Comparison of ENCODE assay signal across 11 cellular contexts in the genomic region with DNA sequence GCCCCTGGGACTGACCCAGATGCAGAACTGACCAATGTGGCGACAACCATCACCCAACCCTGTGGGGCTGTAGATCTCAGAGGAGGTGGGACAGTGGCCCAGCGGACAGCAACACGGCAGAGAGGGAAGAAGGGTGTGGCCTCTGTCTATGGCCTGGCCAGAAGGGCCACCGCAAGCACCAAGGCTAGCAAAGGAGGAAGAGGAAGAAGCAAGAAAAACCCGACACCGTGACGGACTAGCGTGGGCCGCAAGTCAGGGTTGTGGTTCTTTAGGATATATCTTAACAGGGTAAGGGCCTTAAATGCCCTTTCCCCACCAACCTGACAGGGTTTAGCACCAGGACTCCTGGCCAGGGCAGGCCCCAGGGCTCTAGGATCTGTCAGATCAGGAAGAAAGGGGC.
DNase-seq lines count a peak whose midpoint lies in the region; ATAC-seq, FAIRE-seq and TF ChIP-seq lines count a peak whose summit lies in the region.
"Had no signal": no experiment of that assay in that cellular context is flagged by ENCODE, and none has a peak within 500 bp of the region (broad histone marks: within the 10 kb centered on the region; RNA-seq: fewer than 3 reads in every experiment).

No MANE protein-coding gene starts in this region.

- H3K36me3 Mint-ChIP-seq in astrocyte (ENCODE audit: low read depth, unreplicated experiment): no peaks in the 10 kb centered on the region
- no peaks in the 10 kb centered on the region for H3K36me3 Mint-ChIP-seq in natural killer cell
- H3K36me3 Mint-ChIP-seq in CD4-positive, alpha-beta memory T cell: peaks cover 6 to 13% of the 10 kb centered on the region in 2 donors

- H3K4me1 ChIP-seq in astrocyte (ENCODE audit: insufficient read depth, low read length) (peaks cover 39% of the 10 kb centered on the region), testis (peaks cover 71% of the 10 kb centered on the region)
- H3K4me1 ChIP-seq in CD4-positive, alpha-beta memory T cell (ENCODE audit: insufficient read depth, low read length): peaks cover 5% of the 10 kb centered on the region

- H3K27me3 ChIP-seq in astrocyte (ENCODE audit: insufficient read depth, low read length) (peaks cover 21% of the 10 kb centered on the region), testis (no peaks in the 10 kb centered on the region)
- H3K27me3 ChIP-seq in CD4-positive, alpha-beta memory T cell (ENCODE audit: insufficient read depth, low read length): no peaks in the 10 kb centered on the region

- FAIRE-seq in astrocyte (lab: Jason Lieb, UNC): no peak
- FAIRE-seq: colon had no signal

- no peak overlapping the region for H2AFZ ChIP-seq in astrocyte (ENCODE audit: low read depth, low read length)

- no peak overlapping the region for H3K27ac Mint-ChIP-seq in astrocyte (ENCODE audit: unreplicated experiment)
- H3K27ac Mint-ChIP-seq in natural killer cell: peak overlapping the region; percentile 62
- H3K27ac Mint-ChIP-seq in CD4-positive, alpha-beta memory T cell: peak overlapping the region in 2 of 7 donors; percentile 37 to 57

- TF ChIP-seq CTCF in astrocyte (IDR thresholded peaks at IDR 0.05; ENCODE audit: insufficient read depth, low read depth, low read length) (no peak), natural killer cell (IDR thresholded peaks at IDR 0.05) (no peak), testis (IDR thresholded peaks at IDR 0.05) (no peak)

- H3K4me3 ChIP-seq in astrocyte (ENCODE audit: insufficient read depth, low read depth, low read length) (no peak overlapping the region), testis (no peak overlapping the region)
- no peak overlapping the region for H3K4me3 ChIP-seq in CD4-positive, alpha-beta memory T cell (ENCODE audit: low read length in 2 of 2)

- H3K9ac ChIP-seq in astrocyte (ENCODE audit: low read length): no peak overlapping the region

- H3K36me3 ChIP-seq in astrocyte (ENCODE audit: insufficient read depth, low read length): no peaks in the 10 kb centered on the region
- no peaks in the 10 kb centered on the region for H3K36me3 ChIP-seq in CD4-positive, alpha-beta memory T cell (ENCODE audit: insufficient read depth, low read length)
- H3K36me3 ChIP-seq in testis (ENCODE audit: low read depth, missing control alignments): no peaks in the 10 kb centered on the region

- H3K9me3 ChIP-seq in astrocyte (ENCODE audit: insufficient read depth, low read depth, low read length): no peaks in the 10 kb centered on the region
- no peaks in the 10 kb centered on the region for H3K9me3 ChIP-seq in CD4-positive, alpha-beta memory T cell (ENCODE audit: control insufficient read depth in 1 of 2, low read length in 2 of 2)
- H3K9me3 ChIP-seq in testis: no peaks in the 10 kb centered on the region

- DNase-seq in GF-D8 (lab: John Stamatoyannopoulos, UW): peak; percentile 49
- no peak for DNase-seq in astrocyte (ENCODE audit: low read depth)
- DNase-seq in natural killer cell: no peak
- no peak for DNase-seq in CD4-positive, alpha-beta memory T cell
- DNase-seq in testis: no peak
- no peak for DNase-seq in NCI-H187 treated with DMSO at 0.1 percent for 48 hours (lab: John Stamatoyannopoulos, UW)
- no peak for DNase-seq in cortex of kidney (lab: John Stamatoyannopoulos, UW)
- DNase-seq: activated CD4-positive, CD25-positive, alpha-beta regulatory T cell treated with anti-CD3 and anti-CD28 coated beads, Interleukin-2, amount 50 U/mL, for 72 hours; NCI-H146 had no signal

- peaks cover 91% of the 10 kb centered on the region for H4K20me1 ChIP-seq in astrocyte (ENCODE audit: insufficient read depth, low read length)

- H3K4me1 Mint-ChIP-seq in astrocyte (ENCODE audit: low read depth, unreplicated experiment): peaks cover 34% of the 10 kb centered on the region
- H3K4me1 Mint-ChIP-seq in natural killer cell: peaks cover 73 to 76% of the 10 kb centered on the region in 2 donors
- H3K4me1 Mint-ChIP-seq in CD4-positive, alpha-beta memory T cell: peaks cover 10 to 21% (median 16%) of the 10 kb centered on the region in 4 donors

- POLR2A ChIA-PET in CD4-positive, alpha-beta memory T cell (lab: Charles Lee; ENCODE audit: partially characterized antibody): no interaction called here

- H3K27me3 Mint-ChIP-seq in astrocyte (ENCODE audit: low read depth, unreplicated experiment) (peaks cover 66% of the 10 kb centered on the region), natural killer cell (ENCODE audit: low read depth in 2 of 2) (no peaks in the 10 kb centered on the region)
- no peaks in the 10 kb centered on the region for H3K27me3 Mint-ChIP-seq in CD4-positive, alpha-beta memory T cell

- peaks cover 4% of the 10 kb centered on the region for H3K9me3 Mint-ChIP-seq in astrocyte (ENCODE audit: unreplicated experiment)
- no peaks in the 10 kb centered on the region for H3K9me3 Mint-ChIP-seq in natural killer cell
- no peaks in the 10 kb centered on the region for H3K9me3 Mint-ChIP-seq in CD4-positive, alpha-beta memory T cell

- WGBS in testis, 2 donors: 90 to 93% methylated on average over 9 of the region's 9 CpGs

- H3K4me3 Mint-ChIP-seq in astrocyte (ENCODE audit: unreplicated experiment) (no peak overlapping the region), natural killer cell (peak overlapping the region; percentile 35)
- no peak overlapping the region for H3K4me3 Mint-ChIP-seq in CD4-positive, alpha-beta memory T cell

- TF ChIP-seq POLR2A in testis (IDR thresholded peaks at IDR 0.05): no peak

- CTCF ChIA-PET in CD4-positive, alpha-beta memory T cell (lab: Charles Lee; ENCODE audit: partially characterized antibody): no interaction called here

- H3K79me2 ChIP-seq in astrocyte (ENCODE audit: insufficient read depth, low read length): no peaks in the 10 kb centered on the region

- intact Hi-C loops in natural killer cell (cut with micrococcal nuclease) (no loop called here), testis (cut with DNase I; ENCODE audit: low total_unique reads) (no loop called here)
- intact Hi-C loops in CD4-positive, alpha-beta memory T cell (cut with micrococcal nuclease): no loop called here

- H3K27ac ChIP-seq in astrocyte (ENCODE audit: low read depth, low read length) (no peak overlapping the region), testis (peak overlapping the region in 1 of 2 donors; percentile 72)
- no peak overlapping the region for H3K27ac ChIP-seq in CD4-positive, alpha-beta memory T cell (ENCODE audit: low read depth, low read length)

- ATAC-seq in HG03095 (IDR thresholded peaks at IDR 0.05; ENCODE audit: unreplicated experiment) (peak; percentile 67), natural killer cell (peak; percentile 31 to 68 (median 59))

- peak overlapping the region; percentile 58 for H3K4me2 ChIP-seq in astrocyte (ENCODE audit: low read length)
